Comparison of ENCODE assay signal across 13 cellular contexts in genomic region chr10:62175256-62175655, GRCh38.
"Had no signal": no experiment of that assay in that cellular context is flagged by ENCODE, and none has a peak within 500 bp of the region (broad histone marks: within the 10 kb centered on the region; RNA-seq: fewer than 3 reads in every experiment).

No MANE protein-coding gene starts in this region.

- H3K4me3 ChIP-seq: esophagus squamous epithelium, left lung, sigmoid colon had no signal

- H3K4me1 Mint-ChIP-seq: stimulated activated effector memory CD8-positive, alpha-beta T cell treated with anti-CD3 and anti-CD28 coated beads, Interleukin-12 subunit alpha, Interleukin-12 subunit beta, amount 100 ng/mL, for 72 hours had no signal

- H3K27ac Mint-ChIP-seq: activated B cell treated with CpG ODN at 0.5 μM for 24 hours; naive B cell; stimulated activated effector memory CD8-positive, alpha-beta T cell treated with anti-CD3 and anti-CD28 coated beads, Interleukin-12 subunit alpha, Interleukin-12 subunit beta, amount 100 ng/mL, for 72 hours had no signal

- H3K36me3 Mint-ChIP-seq: stimulated activated effector memory CD8-positive, alpha-beta T cell treated with anti-CD3 and anti-CD28 coated beads, Interleukin-12 subunit alpha, Interleukin-12 subunit beta, amount 100 ng/mL, for 72 hours had no signal

- DNase-seq: activated B cell treated with CpG ODN at 0.5 μM for 24 hours; activated CD4-positive, alpha-beta T cell treated with anti-CD3 and anti-CD28 coated beads, Interleukin-2, amount 10 ng/mL, durations not matched to agents 24 days and 14 days; activated gamma-delta T cell treated with Interleukin-2 at 50 U/mL for 16 hours; activated T-cell treated with anti-CD3 and anti-CD28 coated beads, Interleukin-2, amount 50 U/mL, for 4 hours; esophagus squamous epithelium; islet precursor cell; left lung; mammary epithelial cell; naive B cell; sigmoid colon; stimulated activated CD4-positive, alpha-beta T cell treated with anti-CD3 and anti-CD28 coated beads, Interleukin-12 subunit alpha, Interleukin-12 subunit beta, amount 100 ng/mL, for 4 hours; stimulated activated CD4-positive, alpha-beta T cell treated with anti-CD3 and anti-CD28 coated beads, Interleukin-2, amount 100 ng/mL, for 24 hours had no signal

- H3K4me3 Mint-ChIP-seq: activated B cell treated with CpG ODN at 0.5 μM for 24 hours; activated CD4-positive, alpha-beta T cell treated with anti-CD3 and anti-CD28 coated beads, Interleukin-2, amount 10 ng/mL, durations not matched to agents 24 days and 14 days; activated T-cell treated with anti-CD3 and anti-CD28 coated beads, Interleukin-2, amount 50 U/mL, for 4 hours; naive B cell; stimulated activated effector memory CD8-positive, alpha-beta T cell treated with anti-CD3 and anti-CD28 coated beads, Interleukin-12 subunit alpha, Interleukin-12 subunit beta, amount 100 ng/mL, for 72 hours had no signal

- H3K27me3 Mint-ChIP-seq: activated B cell treated with CpG ODN at 0.5 μM for 24 hours; activated CD4-positive, alpha-beta T cell treated with anti-CD3 and anti-CD28 coated beads, Interleukin-2, amount 10 ng/mL, durations not matched to agents 24 days and 14 days; naive B cell had no signal

- ATAC-seq: activated T-cell treated with anti-CD3 and anti-CD28 coated beads, Interleukin-2, amount 50 U/mL, for 4 hours; left lung; stimulated activated effector memory CD8-positive, alpha-beta T cell treated with anti-CD3 and anti-CD28 coated beads, Interleukin-12 subunit alpha, Interleukin-12 subunit beta, amount 100 ng/mL, for 72 hours had no signal
